9 cellular contexts compared by ENCODE assay signal in the genomic region with DNA sequence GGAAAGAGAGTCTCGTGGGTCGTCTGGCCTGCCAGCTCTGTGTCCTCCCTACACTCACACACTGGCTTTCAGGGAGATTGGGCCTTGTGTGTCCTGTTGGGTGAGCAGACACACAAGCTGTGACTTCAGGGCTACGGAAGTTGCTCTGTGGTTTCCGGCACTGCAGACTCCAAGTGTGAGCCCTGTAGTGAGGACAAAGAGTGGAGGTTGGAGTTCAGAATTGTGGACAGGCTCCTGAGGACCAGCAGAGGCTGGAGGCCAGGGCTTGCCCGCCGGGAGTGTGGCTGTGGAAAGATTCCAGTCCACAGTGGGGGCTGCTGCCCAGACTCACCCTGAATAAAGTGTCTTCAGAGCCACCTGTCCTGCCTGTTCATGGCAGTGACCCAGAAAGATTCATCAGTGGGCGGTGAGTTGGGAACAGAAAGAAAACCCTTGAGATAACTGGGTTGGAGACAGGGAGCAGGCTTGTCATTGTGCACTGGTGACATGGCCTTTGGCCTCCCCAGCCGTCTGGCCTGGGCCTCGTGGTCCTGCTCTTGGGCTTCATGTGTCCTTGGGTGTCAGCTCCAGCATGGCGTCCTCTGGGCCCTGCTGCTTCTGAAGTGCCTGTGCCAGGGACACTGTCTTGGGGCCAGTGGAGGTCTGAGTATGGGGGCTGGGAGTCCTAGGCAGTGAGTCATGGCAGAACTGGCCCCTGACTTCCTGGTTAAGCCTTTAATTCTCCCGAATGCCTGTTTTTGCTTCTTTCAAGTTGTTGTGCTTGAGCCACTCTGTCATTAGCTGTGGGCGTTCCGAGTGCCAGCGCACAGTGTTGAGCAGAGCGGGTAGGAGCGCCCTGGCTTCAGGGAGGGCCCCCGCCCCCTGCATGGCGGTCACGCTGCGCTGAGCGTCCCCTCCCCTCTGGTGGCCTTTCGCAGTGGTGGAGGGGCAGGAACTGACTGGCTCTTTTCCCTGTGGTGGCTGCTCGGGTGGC. TPM values are rescaled to one million over a fixed set of nuclear protein-coding genes. Genes with fewer than 3 reads are reported as not detected.
DNase-seq lines count a peak whose midpoint lies in the region; ATAC-seq and TF ChIP-seq lines count a peak whose summit lies in the region.
"Had no signal": no experiment of that assay in that cellular context is flagged by ENCODE, and none has a peak within 500 bp of the region (broad histone marks: within the 10 kb centered on the region; RNA-seq: fewer than 3 reads in every experiment).

No MANE protein-coding gene starts in this region.

- H3K27ac Mint-ChIP-seq in activated B cell treated with CpG ODN at 0.5 μM for 24 hours = peak overlapping the region; percentile 68
- H3K27ac Mint-ChIP-seq in central memory CD8-positive, alpha-beta T cell (ENCODE audit: low read depth) = peak overlapping the region; percentile 93
- peak overlapping the region; percentile 96 for H3K27ac Mint-ChIP-seq in stimulated activated effector memory CD8-positive, alpha-beta T cell treated with anti-CD3 and anti-CD28 coated beads, Interleukin-12 subunit alpha, Interleukin-12 subunit beta, amount 100 ng/mL, for 72 hours

- H3K4me3 ChIP-seq in HL-60 (replicated peaks; ENCODE audit: insufficient read depth, low read length) (no peak overlapping the region), lower lobe of right lung (peak overlapping the region; percentile 26)

- H3K36me3 ChIP-seq in lower lobe of right lung = peaks cover 1% of the 10 kb centered on the region

- peaks cover 26% of the 10 kb centered on the region for H3K4me1 ChIP-seq in lower lobe of right lung

- DNase-seq in DMS53 treated with DMSO at 0.1 percent for 48 hours (lab: John Stamatoyannopoulos, UW; ENCODE audit: unreplicated experiment) = peak; percentile 6
- peak in 1 of 2 experiments; percentile 67 for DNase-seq in HL-60 (ENCODE audit: low read depth in 1 of 2, low spot score in 1 of 2)
- peak; percentile 46 for DNase-seq in activated B cell treated with CpG ODN at 0.5 μM for 24 hours
- no peak for DNase-seq in central memory CD8-positive, alpha-beta T cell (ENCODE audit: low spot score in 2 of 2)
- peak; percentile 83 for DNase-seq in lower lobe of right lung
- DNase-seq in stimulated activated effector memory CD8-positive, alpha-beta T cell treated with anti-CD3 and anti-CD28 coated beads, Interleukin-12 subunit alpha, Interleukin-12 subunit beta, amount 100 ng/mL, for 72 hours (ENCODE audit: low spot score in 2 of 2) = no peak
- no peak for DNase-seq in OCI-M1 (lab: John Stamatoyannopoulos, UW)

- peaks cover 52% of the 10 kb centered on the region for H3K4me1 Mint-ChIP-seq in activated B cell treated with CpG ODN at 0.5 μM for 24 hours
- H3K4me1 Mint-ChIP-seq in central memory CD8-positive, alpha-beta T cell = peaks cover 48% of the 10 kb centered on the region
- peaks cover 61% of the 10 kb centered on the region for H3K4me1 Mint-ChIP-seq in stimulated activated effector memory CD8-positive, alpha-beta T cell treated with anti-CD3 and anti-CD28 coated beads, Interleukin-12 subunit alpha, Interleukin-12 subunit beta, amount 100 ng/mL, for 72 hours

- H3K27me3 Mint-ChIP-seq in activated B cell treated with CpG ODN at 0.5 μM for 24 hours = no peaks in the 10 kb centered on the region
- no peaks in the 10 kb centered on the region for H3K27me3 Mint-ChIP-seq in central memory CD8-positive, alpha-beta T cell

- TF ChIP-seq CTCF in HL-60 (IDR thresholded peaks at IDR 0.05; ENCODE audit: insufficient read depth, low read length) (no peak), activated B cell treated with CpG ODN at 0.5 μM for 24 hours (IDR thresholded peaks at IDR 0.05) (no peak), lower lobe of right lung (IDR thresholded peaks at IDR 0.05) (no peak)

- CTCF ChIA-PET in activated B cell treated with CpG ODN at 0.5 μM for 24 hours (lab: Charles Lee) = interaction anchor here (1.8 to 2.2 kb wide), 2 partner anchors 11 to 78 kb away, joined by 6 to 9 read pairs; no protein-coding TSS in a partner anchor

- intact Hi-C loops in activated B cell treated with CpG ODN at 0.5 μM for 24 hours (cut with micrococcal nuclease) (loop anchor here (1.0 to 5.0 kb wide), 2 partner anchors 12 to 72 kb away; no protein-coding TSS in a partner anchor), lower lobe of right lung (cut with DNase I) (no loop called here)

- no peaks in the 10 kb centered on the region for H3K9me3 ChIP-seq in lower lobe of right lung

- peak; percentile 44 for ATAC-seq in activated B cell treated with CpG ODN at 0.5 μM for 24 hours (ENCODE audit: low read depth)
- ATAC-seq in central memory CD8-positive, alpha-beta T cell (replicated peaks; ENCODE audit: extremely low read depth, poor library complexity, severe bottlenecking) = peak; percentile 11
- peak; percentile 77 to 92 for ATAC-seq in lower lobe of right lung
- peak; percentile 72 for ATAC-seq in stimulated activated effector memory CD8-positive, alpha-beta T cell treated with anti-CD3 and anti-CD28 coated beads, Interleukin-12 subunit alpha, Interleukin-12 subunit beta, amount 100 ng/mL, for 72 hours
- no peak for ATAC-seq in HG02938 (IDR thresholded peaks at IDR 0.05; ENCODE audit: unreplicated experiment)

- peak overlapping the region; percentile 71 for H3K4me3 Mint-ChIP-seq in activated B cell treated with CpG ODN at 0.5 μM for 24 hours
- H3K4me3 Mint-ChIP-seq in central memory CD8-positive, alpha-beta T cell = peak overlapping the region; percentile 74
- H3K4me3 Mint-ChIP-seq in stimulated activated effector memory CD8-positive, alpha-beta T cell treated with anti-CD3 and anti-CD28 coated beads, Interleukin-12 subunit alpha, Interleukin-12 subunit beta, amount 100 ng/mL, for 72 hours = peak overlapping the region; percentile 82

- peak overlapping the region; percentile 68 for H3K27ac ChIP-seq in HL-60 (replicated peaks)
- peak overlapping the region; percentile 83 for H3K27ac ChIP-seq in lower lobe of right lung
- H3K27ac ChIP-seq: KMS-11 had no signal

- H3K27me3 ChIP-seq in HL-60 (ENCODE audit: insufficient read depth, poor library complexity, severe bottlenecking) = no peaks in the 10 kb centered on the region
- no peaks in the 10 kb centered on the region for H3K27me3 ChIP-seq in lower lobe of right lung (ENCODE audit: low read depth)

- H3K9me3 Mint-ChIP-seq in activated B cell treated with CpG ODN at 0.5 μM for 24 hours = no peaks in the 10 kb centered on the region
- H3K9me3 Mint-ChIP-seq in central memory CD8-positive, alpha-beta T cell = no peaks in the 10 kb centered on the region
- H3K9me3 Mint-ChIP-seq in stimulated activated effector memory CD8-positive, alpha-beta T cell treated with anti-CD3 and anti-CD28 coated beads, Interleukin-12 subunit alpha, Interleukin-12 subunit beta, amount 100 ng/mL, for 72 hours = no peaks in the 10 kb centered on the region

- peaks cover 2% of the 10 kb centered on the region for H3K36me3 Mint-ChIP-seq in activated B cell treated with CpG ODN at 0.5 μM for 24 hours (ENCODE audit: low read depth)
- H3K36me3 Mint-ChIP-seq in central memory CD8-positive, alpha-beta T cell (ENCODE audit: insufficient read depth) = peaks cover 12% of the 10 kb centered on the region
- H3K36me3 Mint-ChIP-seq in stimulated activated effector memory CD8-positive, alpha-beta T cell treated with anti-CD3 and anti-CD28 coated beads, Interleukin-12 subunit alpha, Interleukin-12 subunit beta, amount 100 ng/mL, for 72 hours = peaks cover 16% of the 10 kb centered on the region

- POLR2A ChIA-PET in activated B cell treated with CpG ODN at 0.5 μM for 24 hours (lab: Charles Lee) = interaction anchor here (0.6 to 2.6 kb wide), 4 partner anchors 11 to 41 kb away, joined by 3 to 20 read pairs (median 10); no protein-coding TSS in a partner anchor

RNA-seq across cellular contexts. Expression of gene ZNF750, which starts 19.9 kb away (rescaled TPM):
- total RNA-seq in activated B cell treated with CpG ODN at 0.5 μM for 24 hours (not detected in 2 replicates), lower lobe of right lung (4.7 TPM)

Comparison
In these comparisons a context has a peak if more than half of its experiments do, and no peak if none do; other contexts are left out.
1. DNase-seq: peak in DMS53 treated with DMSO at 0.1 percent for 48 hours (single experiment), activated B cell treated with CpG ODN at 0.5 μM for 24 hours (single experiment) and lower lobe of right lung (single experiment); none in central memory CD8-positive, alpha-beta T cell (0 of 2), stimulated activated effector memory CD8-positive, alpha-beta T cell treated with anti-CD3 and anti-CD28 coated beads, Interleukin-12 subunit alpha, Interleukin-12 subunit beta, amount 100 ng/mL, for 72 hours (0 of 2) and OCI-M1 (single experiment).
2. Peak in every context shown above with its lines, with median percentiles within 50 percentile points of each other: H3K27ac Mint-ChIP-seq and H3K4me3 Mint-ChIP-seq.